8 cellular contexts compared by ENCODE assay signal in the genomic region with DNA sequence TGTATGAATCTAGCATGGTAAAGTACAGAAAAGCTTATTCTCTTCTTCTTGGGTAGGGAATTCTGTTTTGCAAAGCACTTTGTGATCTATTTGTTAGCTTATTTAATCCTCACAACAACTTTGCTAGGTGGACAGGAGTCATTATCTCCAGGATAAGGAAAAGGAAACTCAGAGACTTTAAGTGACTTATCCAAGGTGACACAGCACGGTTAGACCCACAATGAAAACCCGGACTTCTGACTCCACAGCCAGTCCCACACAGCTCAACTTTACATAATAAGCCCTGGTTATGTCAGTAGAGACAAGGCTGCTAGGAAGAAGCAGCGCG. TPM values are rescaled to one million over a fixed set of nuclear protein-coding genes. Genes with fewer than 3 reads are reported as not detected.
DNase-seq lines count a peak whose midpoint lies in the region; TF ChIP-seq lines count a peak whose summit lies in the region.

No MANE protein-coding gene starts in this region.

- peaks cover 19% of the 10 kb centered on the region for H3K4me1 ChIP-seq in adipocyte (ENCODE audit: control insufficient read depth, insufficient read depth, low read length)
- peaks cover 32% of the 10 kb centered on the region for H3K4me1 ChIP-seq in suprapubic skin

- peaks cover 3% of the 10 kb centered on the region for H3K36me3 Mint-ChIP-seq in activated CD4-positive, alpha-beta T cell treated with anti-CD3 and anti-CD28 coated beads, Interleukin-2, amount 10 ng/mL, durations not matched to agents 24 days and 14 days (ENCODE audit: low read depth)

- peaks cover 3% of the 10 kb centered on the region for H3K9me3 Mint-ChIP-seq in activated CD4-positive, alpha-beta T cell treated with anti-CD3 and anti-CD28 coated beads, Interleukin-2, amount 10 ng/mL, durations not matched to agents 24 days and 14 days

- WGBS in suprapubic skin, result 0% methylated on average over 4 of the region's 4 CpGs

- H3K27ac Mint-ChIP-seq in activated CD4-positive, alpha-beta T cell treated with anti-CD3 and anti-CD28 coated beads, Interleukin-2, amount 10 ng/mL, durations not matched to agents 24 days and 14 days, result peak overlapping the region; percentile 94

- no peak for TF ChIP-seq POLR2A in suprapubic skin (IDR thresholded peaks at IDR 0.05)

- H3K27ac ChIP-seq in suprapubic skin, result peak overlapping the region; percentile 93

- H3K4me3 Mint-ChIP-seq in activated CD4-positive, alpha-beta T cell treated with anti-CD3 and anti-CD28 coated beads, Interleukin-2, amount 10 ng/mL, durations not matched to agents 24 days and 14 days, result peak overlapping the region; percentile 91

- H3K36me3 ChIP-seq in adipocyte (ENCODE audit: control insufficient read depth, insufficient read depth, low read length, severe bottlenecking) (peaks cover 17% of the 10 kb centered on the region), kidney epithelial cell (ENCODE audit: control insufficient read depth, insufficient read depth, low read length) (no peaks in the 10 kb centered on the region), suprapubic skin (peaks cover 14% of the 10 kb centered on the region)

- H3K27me3 ChIP-seq in adipocyte (replicated peaks; ENCODE audit: control insufficient read depth, insufficient read depth, low read length) (no peaks in the 10 kb centered on the region), kidney epithelial cell (ENCODE audit: control insufficient read depth, insufficient read depth, low read length) (no peaks in the 10 kb centered on the region), suprapubic skin (no peaks in the 10 kb centered on the region)

- H3K9ac ChIP-seq in adipocyte (ENCODE audit: low read length), result peak overlapping the region; percentile 93

- no peak for TF ChIP-seq CTCF in kidney epithelial cell (IDR thresholded peaks at IDR 0.05; ENCODE audit: insufficient read depth, low read length, poor library complexity, severe bottlenecking)
- no peak for TF ChIP-seq CTCF in suprapubic skin (IDR thresholded peaks at IDR 0.05)

- TF ChIP-seq EP300 in suprapubic skin (IDR thresholded peaks at IDR 0.05), result no peak

- H3K9me3 ChIP-seq in adipocyte (ENCODE audit: control insufficient read depth, low read length) (no peaks in the 10 kb centered on the region), suprapubic skin (no peaks in the 10 kb centered on the region)

- intact Hi-C loops in activated CD4-positive, alpha-beta T cell treated with anti-CD3 and anti-CD28 coated beads, Interleukin-2, amount 10 ng/mL, durations not matched to agents 24 days and 14 days (cut with micrococcal nuclease), result loop anchor here (1.0 to 10.0 kb wide), 7 partner anchors 37 to 1133 kb away; partner anchors contain the start of genes CFAP91, GSK3B, GTF2E1 and LRRC58

- H3K4me3 ChIP-seq in adipocyte (ENCODE audit: low read length) (peak overlapping the region; percentile 97), kidney epithelial cell (ENCODE audit: low read depth, low read length) (peak overlapping the region; percentile 62), suprapubic skin (peak overlapping the region; percentile 82)

- DNase-seq in activated CD4-positive, alpha-beta T cell treated with anti-CD3 and anti-CD28 coated beads, Interleukin-2, amount 10 ng/mL, durations not matched to agents 24 days and 14 days, result no peak
- no peak for DNase-seq in activated CD4-positive, alpha-beta T cell treated with anti-CD3 and anti-CD28 coated beads, Interleukin-2, amount 50 U/mL, for 4 hours
- DNase-seq in adipocyte (ENCODE audit: low read depth) (no peak), kidney epithelial cell (ENCODE audit: low read depth) (no peak), suprapubic skin (ENCODE audit: low spot score in 2 of 2) (no peak), NCI-H2107 treated with DMSO at 0.1 percent for 48 hours (lab: John Stamatoyannopoulos, UW; ENCODE audit: unreplicated experiment) (no peak), globus pallidus (ENCODE audit: low spot score) (no peak), NCI-H226 (no peak)

- H3K4me1 Mint-ChIP-seq in activated CD4-positive, alpha-beta T cell treated with anti-CD3 and anti-CD28 coated beads, Interleukin-2, amount 10 ng/mL, durations not matched to agents 24 days and 14 days, result peaks cover 12% of the 10 kb centered on the region

- H3K27me3 Mint-ChIP-seq in activated CD4-positive, alpha-beta T cell treated with anti-CD3 and anti-CD28 coated beads, Interleukin-2, amount 10 ng/mL, durations not matched to agents 24 days and 14 days, result peaks cover 19% of the 10 kb centered on the region

RNA-seq across cellular contexts. Expression of gene NDUFB4, which starts 0.4 kb away (rescaled TPM):
- total RNA-seq in activated CD4-positive, alpha-beta T cell treated with anti-CD3 and anti-CD28 coated beads, Interleukin-2, amount 10 ng/mL, durations not matched to agents 24 days and 14 days, result 116 and 123 TPM in 2 replicates
- total RNA-seq in kidney epithelial cell (52.1 and 117 TPM in 2 replicates), suprapubic skin (100 to 1,000 TPM in 3 of 4 donors, 10 to 100 TPM in 1; 95.8 to 162 (median 148) TPM)
